8 cellular contexts compared by ENCODE assay signal in the genomic region with DNA sequence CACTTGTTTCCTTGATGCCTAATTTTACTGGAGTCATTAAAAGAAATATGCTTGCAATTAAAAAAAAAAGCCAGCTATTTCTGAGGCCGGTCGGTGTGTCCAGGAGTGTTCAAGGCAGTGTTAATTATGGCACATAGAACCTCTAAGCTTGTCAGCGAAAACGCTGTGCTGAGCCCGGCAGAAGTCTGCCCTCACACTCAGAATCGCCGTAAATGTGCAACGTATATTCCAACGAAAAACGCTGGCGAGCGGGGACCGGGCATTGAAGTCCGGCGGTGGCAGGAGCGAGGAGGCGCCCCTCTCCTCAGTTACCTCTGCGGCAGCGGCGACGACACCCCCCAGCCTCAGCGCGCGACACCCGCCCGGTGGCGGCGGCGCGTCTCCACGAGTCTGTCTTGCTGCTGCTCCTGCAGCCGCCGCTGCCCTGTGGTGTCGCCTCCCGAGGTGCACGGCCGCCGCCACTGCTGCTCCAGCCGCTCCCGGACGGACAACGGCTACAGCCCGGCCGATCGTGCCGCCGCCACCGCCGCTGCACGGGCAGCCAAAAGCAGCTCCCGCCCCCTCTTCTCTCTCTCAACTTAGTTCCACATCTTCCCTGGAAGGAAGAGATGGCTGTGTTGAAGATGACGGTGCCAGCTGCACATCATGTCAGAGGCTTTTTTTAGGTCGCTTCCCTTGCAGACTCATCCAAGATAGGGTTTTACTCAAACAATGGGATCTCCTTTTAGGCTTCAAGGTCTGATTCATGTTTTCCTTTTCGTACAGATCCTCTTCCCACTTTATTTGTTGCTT. TPM values are rescaled to one million over a fixed set of nuclear protein-coding genes. Genes with fewer than 3 reads are reported as not detected.
DNase-seq lines count a peak whose midpoint lies in the region; ATAC-seq and TF ChIP-seq lines count a peak whose summit lies in the region.

No MANE protein-coding gene starts in this region.

- H3K4me3 ChIP-seq in AG09309 (ENCODE audit: control insufficient read depth, low read depth, low read length) (peak overlapping the region; percentile 37), neuron (ENCODE audit: low read length) (peak overlapping the region; percentile 18)

- H3K27ac ChIP-seq in VCaP (peak overlapping the region; percentile 66), foreskin keratinocyte (no peak overlapping the region)

- H3K27me3 ChIP-seq in foreskin keratinocyte (peaks cover 31% of the 10 kb centered on the region), neuron (ENCODE audit: insufficient read depth, low read length) (no peaks in the 10 kb centered on the region)

- TF ChIP-seq CTCF in AG09309 (IDR thresholded peaks at IDR 0.05; ENCODE audit: control insufficient read depth, insufficient read depth, low read depth, low read length, missing control alignments) (no peak), VCaP (conservative IDR thresholded peaks at IDR 0.05) (peak; percentile 43), foreskin keratinocyte (conservative IDR thresholded peaks at IDR 0.05) (no peak)

- DNase-seq in AG09309 (ENCODE audit: low read depth): no peak
- no peak for DNase-seq in foreskin keratinocyte
- no peak for DNase-seq in DMS53 treated with DMSO at 0.1 percent for 48 hours (lab: John Stamatoyannopoulos, UW; ENCODE audit: unreplicated experiment)
- DNase-seq in NCI-H82 treated with DMSO at 0.1 percent for 48 hours (lab: John Stamatoyannopoulos, UW; ENCODE audit: unreplicated experiment): no peak
- DNase-seq in NCI-H748 treated with DMSO at 0.1 percent for 48 hours (lab: John Stamatoyannopoulos, UW): no peak

- H3K36me3 ChIP-seq in neuron (ENCODE audit: insufficient read depth, low read length): peaks cover 7% of the 10 kb centered on the region

- peaks cover 20% of the 10 kb centered on the region for H3K4me1 ChIP-seq in foreskin keratinocyte
- H3K4me1 ChIP-seq in neuron (ENCODE audit: insufficient read depth, low read length): peaks cover 50% of the 10 kb centered on the region

- ATAC-seq in foreskin keratinocyte: peak; percentile 6
- no peak for ATAC-seq in GM21390 (IDR thresholded peaks at IDR 0.05; ENCODE audit: unreplicated experiment)

- H2AFZ ChIP-seq in neuron (ENCODE audit: low read depth, low read length): no peak overlapping the region

- H3K9me3 ChIP-seq in neuron (ENCODE audit: low read length): no peaks in the 10 kb centered on the region

RNA-seq across cellular contexts. Expression of gene JAM3, which starts 56.0 kb away (rescaled TPM):
- 1.9 and 6.3 TPM in 2 replicates for total RNA-seq in foreskin keratinocyte
- 0.85 and 2.7 TPM in 2 replicates for polyA plus RNA-seq in foreskin keratinocyte
